Comparison of ENCODE assay signal across 9 cellular contexts in genomic region chr10:72008096-72008933, GRCh38. TPM values are rescaled to one million over a fixed set of nuclear protein-coding genes. Genes with fewer than 3 reads are reported as not detected.
A peak's percentile ranks its signal among the peaks of the same experiment; 100 is the strongest.
DNase-seq lines count a peak whose midpoint lies in the region; ATAC-seq and TF ChIP-seq lines count a peak whose summit lies in the region.
"Had no signal": no experiment of that assay in that cellular context is flagged by ENCODE, and none has a peak within 500 bp of the region (broad histone marks: within the 10 kb centered on the region; RNA-seq: fewer than 3 reads in every experiment).

No MANE protein-coding gene starts in this region.

- no peak for TF ChIP-seq EP300 in sigmoid colon (IDR thresholded peaks at IDR 0.05)

- H3K27ac ChIP-seq in BLaER1: peak overlapping the region; percentile 82
- H3K27ac ChIP-seq in adrenal gland: peak overlapping the region in 4 of 5 donors; percentile 74 to 91 (median 83)
- H3K27ac ChIP-seq in sigmoid colon: peak overlapping the region; percentile 86 to 96 (median 90)

- ATAC-seq in left ventricle myocardium superior: no peak
- ATAC-seq in activated CD8-positive, alpha-beta T cell treated with anti-CD3 and anti-CD28 coated beads, Interleukin-2, amount 10 ng/mL, durations not matched to agents 7 days and 5 days: no peak
- no peak for ATAC-seq in HG02798 (IDR thresholded peaks at IDR 0.05; ENCODE audit: poor library complexity, unreplicated experiment)
- no peak for ATAC-seq in GM18861 (IDR thresholded peaks at IDR 0.05; ENCODE audit: unreplicated experiment)

- H3K4me3 Mint-ChIP-seq in activated CD8-positive, alpha-beta T cell treated with anti-CD3 and anti-CD28 coated beads, Interleukin-2, amount 10 ng/mL, durations not matched to agents 7 days and 5 days: no peak overlapping the region

- POLR2A ChIA-PET in activated CD8-positive, alpha-beta T cell treated with anti-CD3 and anti-CD28 coated beads, Interleukin-2, amount 10 ng/mL, durations not matched to agents 7 days and 5 days (lab: Charles Lee): no interaction called here

- H3K36me3 ChIP-seq in BLaER1: no peaks in the 10 kb centered on the region
- H3K36me3 ChIP-seq in adrenal gland (replicated peaks in 1 of 2): peaks cover 0 to 23% of the 10 kb centered on the region in 2 donors
- peaks cover 0 to 28% (median 3%) of the 10 kb centered on the region in 4 donors for H3K36me3 ChIP-seq in sigmoid colon

- no peak overlapping the region for H3K27ac Mint-ChIP-seq in activated CD8-positive, alpha-beta T cell treated with anti-CD3 and anti-CD28 coated beads, Interleukin-2, amount 10 ng/mL, durations not matched to agents 7 days and 5 days

- H4K20me1 ChIP-seq in BLaER1: no peaks in the 10 kb centered on the region

- H3K27me3 ChIP-seq in BLaER1: no peaks in the 10 kb centered on the region
- H3K27me3 ChIP-seq in adrenal gland: no peaks in the 10 kb centered on the region
- H3K27me3 ChIP-seq in sigmoid colon: no peaks in the 10 kb centered on the region

- CTCF ChIA-PET in activated CD8-positive, alpha-beta T cell treated with anti-CD3 and anti-CD28 coated beads, Interleukin-2, amount 10 ng/mL, durations not matched to agents 7 days and 5 days (lab: Charles Lee): no interaction called here

- no peak for TF ChIP-seq POLR2A in adrenal gland (IDR thresholded peaks at IDR 0.05)
- TF ChIP-seq POLR2A in sigmoid colon (IDR thresholded peaks at IDR 0.05): no peak

- peak overlapping the region; percentile 78 for H3K4me2 ChIP-seq in BLaER1

- H3K9me3 ChIP-seq in BLaER1 (peaks cover 10% of the 10 kb centered on the region), adrenal gland (replicated peaks in 1 of 3) (no peaks in the 10 kb centered on the region), sigmoid colon (no peaks in the 10 kb centered on the region)

- no peak for TF ChIP-seq CTCF in adrenal gland (IDR thresholded peaks at IDR 0.05)
- no peak for TF ChIP-seq CTCF in sigmoid colon (IDR thresholded peaks at IDR 0.05)

- H3K4me3 ChIP-seq in BLaER1 (no peak overlapping the region), adrenal gland (no peak overlapping the region), sigmoid colon (no peak overlapping the region)

- H3K4me1 ChIP-seq in BLaER1 (peaks cover 75% of the 10 kb centered on the region), adrenal gland (replicated peaks in 1 of 2) (peaks cover 44 to 69% of the 10 kb centered on the region in 2 donors), sigmoid colon (peaks cover 0 to 69% (median 64%) of the 10 kb centered on the region in 4 donors)

- no peaks in the 10 kb centered on the region for H3K36me3 Mint-ChIP-seq in activated CD8-positive, alpha-beta T cell treated with anti-CD3 and anti-CD28 coated beads, Interleukin-2, amount 10 ng/mL, durations not matched to agents 7 days and 5 days (ENCODE audit: low read depth)

- DNase-seq in adrenal gland: peak in 1 of 7 donors; percentile 53
- DNase-seq in left ventricle myocardium superior: peak; percentile 44
- DNase-seq in sigmoid colon: no peak
- DNase-seq in activated CD8-positive, alpha-beta T cell treated with anti-CD3 and anti-CD28 coated beads, Interleukin-2, amount 10 ng/mL, durations not matched to agents 7 days and 5 days: no peak
- no peak for DNase-seq in NCI-H187 treated with DMSO at 0.1 percent for 48 hours (lab: John Stamatoyannopoulos, UW)
- DNase-seq: NCI-H1930 had no signal

- H3K9me3 Mint-ChIP-seq in activated CD8-positive, alpha-beta T cell treated with anti-CD3 and anti-CD28 coated beads, Interleukin-2, amount 10 ng/mL, durations not matched to agents 7 days and 5 days (ENCODE audit: insufficient read depth): no peaks in the 10 kb centered on the region

- H3K4me1 Mint-ChIP-seq in activated CD8-positive, alpha-beta T cell treated with anti-CD3 and anti-CD28 coated beads, Interleukin-2, amount 10 ng/mL, durations not matched to agents 7 days and 5 days (ENCODE audit: low read depth): no peaks in the 10 kb centered on the region

- peak overlapping the region; percentile 64; the same call in 1 of the 2 replicates for H3K9ac ChIP-seq in BLaER1

- WGBS in adrenal gland, 4 donors: 79 to 90% (median 88%) methylated on average over 13 to 56 of the region's 56 CpGs
- WGBS in sigmoid colon, 2 donors: 90 to 93% methylated on average over 56 of the region's 56 CpGs

- H3K27me3 Mint-ChIP-seq in activated CD8-positive, alpha-beta T cell treated with anti-CD3 and anti-CD28 coated beads, Interleukin-2, amount 10 ng/mL, durations not matched to agents 7 days and 5 days (ENCODE audit: low read depth): no peaks in the 10 kb centered on the region

- intact Hi-C loops in adrenal gland (cut with DNase I) (no loop called here), left ventricle myocardium superior (cut with micrococcal nuclease) (no loop called here), sigmoid colon (cut with DNase I) (loop anchor here (2.0 kb wide), 1 partner anchor 44 kb away; the partner anchor contains the start of gene CHST3)

RNA-seq across cellular contexts. Expression of gene CHST3, which starts 44.1 kb away (rescaled TPM):
- 10 to 100 TPM; 32.2 to 49.7 (median 35.9) TPM for total RNA-seq in adrenal gland
- polyA plus RNA-seq in adrenal gland: 10 to 100 TPM in 1 of 3 donors, 1 to 10 TPM in 2; 3.9 to 30.2 (median 5.4) TPM
- total RNA-seq in left ventricle myocardium superior: 18.5 TPM
- total RNA-seq in sigmoid colon: 10 to 100 TPM; 12.8 to 25.5 (median 16.5) TPM
- polyA plus RNA-seq in sigmoid colon: 1 to 10 TPM in 1 of 3 donors, under 1 TPM in 2; 0.23 to 3.6 (median 0.60) TPM
- total RNA-seq in activated CD8-positive, alpha-beta T cell treated with anti-CD3 and anti-CD28 coated beads, Interleukin-2, amount 10 ng/mL, durations not matched to agents 7 days and 5 days: not detected

Comparison
In these comparisons a context has a peak if more than half of its experiments do, and no peak if none do; other contexts are left out.
1. RNA of gene CHST3, which starts 44.1 kb away (total RNA-seq): 32.2 to 49.7 TPM in adrenal gland, 18.5 TPM in left ventricle myocardium superior (single experiment) and 12.8 to 25.5 TPM in sigmoid colon; not detected in activated CD8-positive, alpha-beta T cell treated with anti-CD3 and anti-CD28 coated beads, Interleukin-2, amount 10 ng/mL, durations not matched to agents 7 days and 5 days; every median in the first group is over 10 times any median in the second.
2. Peak in every context shown above with its lines, with median percentiles within 50 percentile points of each other: H3K27ac ChIP-seq.